11 cellular contexts compared by ENCODE assay signal in the genomic region with DNA sequence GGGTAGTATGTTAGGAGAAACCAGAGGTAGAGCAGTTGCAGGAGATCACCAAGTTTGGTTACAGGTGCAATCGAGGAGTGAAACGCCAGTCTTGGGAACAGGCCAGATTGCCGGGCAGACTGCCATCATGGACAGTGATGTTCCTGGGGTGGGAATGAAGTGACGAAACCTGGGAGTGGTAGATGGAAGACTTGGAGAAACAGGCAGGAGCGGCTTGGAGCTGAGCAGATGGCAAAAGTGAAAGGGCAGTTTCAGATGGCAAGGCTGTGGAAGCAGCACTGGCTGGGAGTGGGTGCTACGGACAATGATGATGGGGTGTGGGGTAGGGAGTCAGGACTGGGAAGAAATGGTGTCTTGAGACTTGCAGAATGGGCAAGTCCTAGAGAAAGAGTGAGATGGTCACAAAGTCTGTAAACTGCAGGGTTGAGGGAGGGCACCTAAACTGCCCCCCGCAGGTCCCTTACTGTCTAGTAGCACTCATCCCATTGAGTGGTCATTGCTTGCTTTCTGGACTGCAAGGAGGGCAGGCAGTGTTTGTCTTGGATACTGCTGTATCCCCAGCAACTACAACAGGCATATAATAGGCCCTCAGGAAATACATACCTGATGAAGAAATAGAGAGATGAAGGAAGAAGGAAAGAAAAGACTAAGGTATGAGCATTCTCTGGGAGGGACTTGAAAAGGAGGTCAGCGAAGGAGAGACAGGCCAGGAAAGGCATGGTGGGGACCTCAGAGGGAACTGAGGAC. TPM values are rescaled to one million over a fixed set of nuclear protein-coding genes. Genes with fewer than 3 reads are reported as not detected.
A peak's percentile ranks its signal among the peaks of the same experiment; 100 is the strongest.
DNase-seq lines count a peak whose midpoint lies in the region; ATAC-seq, FAIRE-seq and TF ChIP-seq lines count a peak whose summit lies in the region.
"Had no signal": no experiment of that assay in that cellular context is flagged by ENCODE, and none has a peak within 500 bp of the region (broad histone marks: within the 10 kb centered on the region; RNA-seq: fewer than 3 reads in every experiment).

No MANE protein-coding gene starts in this region.

- H3K27me3 Mint-ChIP-seq in activated naive CD8-positive, alpha-beta T cell = no peaks in the 10 kb centered on the region
- no peaks in the 10 kb centered on the region for H3K27me3 Mint-ChIP-seq in activated naive CD8-positive, alpha-beta T cell treated with anti-CD3 and anti-CD28 coated beads for 36 hours
- H3K27me3 Mint-ChIP-seq: stimulated activated naive CD8-positive, alpha-beta T cell treated with anti-CD3 and anti-CD28 coated beads, Interleukin-15, amount 100 ng/mL, for 72 hours had no signal

- peaks cover under 1% of the 10 kb centered on the region for H3K36me3 ChIP-seq in bronchial epithelial cell (ENCODE audit: control insufficient read depth, insufficient read depth, low read length)
- peaks cover 0 to 4% of the 10 kb centered on the region in 2 donors for H3K36me3 ChIP-seq in lung (ENCODE audit: control insufficient read depth in 2 of 2, insufficient read depth in 2 of 2, low read length in 2 of 2)
- H3K36me3 ChIP-seq in upper lobe of right lung = peaks cover 8% of the 10 kb centered on the region

- no peak for DNase-seq in activated naive CD8-positive, alpha-beta T cell treated with anti-CD3 and anti-CD28 coated beads for 36 hours
- DNase-seq in bronchial epithelial cell (ENCODE audit: low read depth) (peak; percentile 16), lung (ENCODE audit: low spot score) (peak; percentile 59), upper lobe of right lung (no peak), erythroblast (lab: John Stamatoyannopoulos, UW) (no peak)
- no peak for DNase-seq in stimulated activated CD4-positive, alpha-beta T cell treated with anti-CD3 and anti-CD28 coated beads, Interleukin-1b, Interleukin-23, amount 100 ng/mL, for 48 hours
- DNase-seq: activated naive CD4-positive, alpha-beta T cell; kidney glomerular epithelial cell; stimulated activated naive CD8-positive, alpha-beta T cell treated with anti-CD3 and anti-CD28 coated beads, Interleukin-15, amount 100 ng/mL, for 72 hours had no signal

- peak; percentile 44 for ATAC-seq in lung (ENCODE audit: insufficient read depth, low FRiP score)
- ATAC-seq in upper lobe of right lung = peak; percentile 32
- ATAC-seq in HG02840 (IDR thresholded peaks at IDR 0.05; ENCODE audit: low FRiP score, unreplicated experiment) = no peak

- peaks cover 9% of the 10 kb centered on the region for H3K4me1 Mint-ChIP-seq in activated naive CD8-positive, alpha-beta T cell (ENCODE audit: low read depth)
- no peaks in the 10 kb centered on the region for H3K4me1 Mint-ChIP-seq in activated naive CD8-positive, alpha-beta T cell treated with anti-CD3 and anti-CD28 coated beads for 36 hours
- H3K4me1 Mint-ChIP-seq: stimulated activated naive CD8-positive, alpha-beta T cell treated with anti-CD3 and anti-CD28 coated beads, Interleukin-15, amount 100 ng/mL, for 72 hours had no signal

- peaks cover 0 to 2% of the 10 kb centered on the region in 2 donors for H3K9me3 ChIP-seq in lung (ENCODE audit: control insufficient read depth in 2 of 2, insufficient read depth in 1 of 2, low read length in 1 of 2)
- H3K9me3 ChIP-seq in upper lobe of right lung = no peaks in the 10 kb centered on the region

- WGBS in lung, 2 donors = 61 to 81% methylated on average over 8 of the region's 8 CpGs

- H3K27me3 ChIP-seq in bronchial epithelial cell (ENCODE audit: control insufficient read depth, insufficient read depth, low read length) (peaks cover 2% of the 10 kb centered on the region), lung (ENCODE audit: control insufficient read depth, insufficient read depth) (no peaks in the 10 kb centered on the region), upper lobe of right lung (no peaks in the 10 kb centered on the region)

- TF ChIP-seq POLR2A in erythroblast (IDR thresholded peaks at IDR 0.05; ENCODE audit: low read length) = no peak

- H3K4me3 ChIP-seq in bronchial epithelial cell (ENCODE audit: low read depth, low read length) (no peak overlapping the region), lung (no peak overlapping the region), upper lobe of right lung (no peak overlapping the region)

- H3K9me3 Mint-ChIP-seq in activated naive CD8-positive, alpha-beta T cell (ENCODE audit: low read depth) = no peaks in the 10 kb centered on the region
- no peaks in the 10 kb centered on the region for H3K9me3 Mint-ChIP-seq in activated naive CD8-positive, alpha-beta T cell treated with anti-CD3 and anti-CD28 coated beads for 36 hours
- H3K9me3 Mint-ChIP-seq: stimulated activated naive CD8-positive, alpha-beta T cell treated with anti-CD3 and anti-CD28 coated beads, Interleukin-15, amount 100 ng/mL, for 72 hours had no signal

- no peak for TF ChIP-seq CTCF in bronchial epithelial cell (IDR thresholded peaks at IDR 0.05; ENCODE audit: insufficient read depth, low read length, severe bottlenecking)
- no peak for TF ChIP-seq CTCF in lung (IDR thresholded peaks at IDR 0.05; ENCODE audit: control extremely low read depth, extremely low read depth)
- no peak for TF ChIP-seq CTCF in upper lobe of right lung (IDR thresholded peaks at IDR 0.05)

- FAIRE-seq in bronchial epithelial cell (lab: Jason Lieb, UNC) = no peak

- H3K4me1 ChIP-seq in lung (ENCODE audit: control insufficient read depth in 2 of 2, insufficient read depth in 2 of 2, low read length in 2 of 2) (peaks cover 0 to 13% of the 10 kb centered on the region in 2 donors), upper lobe of right lung (peaks cover 8% of the 10 kb centered on the region)

- peak overlapping the region; percentile 7 for H3K27ac Mint-ChIP-seq in activated naive CD8-positive, alpha-beta T cell
- no peak overlapping the region for H3K27ac Mint-ChIP-seq in activated naive CD8-positive, alpha-beta T cell treated with anti-CD3 and anti-CD28 coated beads for 36 hours

- peak overlapping the region in 1 of 2 donors; percentile 59 for H3K27ac ChIP-seq in lung (ENCODE audit: low read depth in 1 of 2, low read length in 1 of 2)
- H3K27ac ChIP-seq in upper lobe of right lung = no peak overlapping the region

- intact Hi-C loops in upper lobe of right lung (cut with DNase I) = no loop called here

- no peak overlapping the region for H3K4me3 Mint-ChIP-seq in activated naive CD8-positive, alpha-beta T cell
- H3K4me3 Mint-ChIP-seq in activated naive CD8-positive, alpha-beta T cell treated with anti-CD3 and anti-CD28 coated beads for 36 hours = no peak overlapping the region
- H3K4me3 Mint-ChIP-seq: stimulated activated naive CD8-positive, alpha-beta T cell treated with anti-CD3 and anti-CD28 coated beads, Interleukin-15, amount 100 ng/mL, for 72 hours had no signal

- H3K36me3 Mint-ChIP-seq in activated naive CD8-positive, alpha-beta T cell = no peaks in the 10 kb centered on the region
- H3K36me3 Mint-ChIP-seq in activated naive CD8-positive, alpha-beta T cell treated with anti-CD3 and anti-CD28 coated beads for 36 hours = peaks cover 5% of the 10 kb centered on the region

RNA-seq across cellular contexts. Expression of gene ULK2, which starts 29.5 kb away (rescaled TPM):
- total RNA-seq in activated naive CD8-positive, alpha-beta T cell treated with anti-CD3 and anti-CD28 coated beads for 36 hours = 1 to 10 TPM; 4.9 to 5.8 TPM
- total RNA-seq in bronchial epithelial cell = 14.7 and 24.5 TPM in 2 replicates
- total RNA-seq in lung = 10 to 100 TPM; 22.7 to 61.4 TPM
- 10 to 100 TPM in 1 of 2 donors, 1 to 10 TPM in 1; 5.8 to 10.3 TPM for polyA plus RNA-seq in lung
- total RNA-seq in upper lobe of right lung = 30.8 TPM

Comparison
In these comparisons a context has a peak if more than half of its experiments do, and no peak if none do; other contexts are left out.
1. DNase-seq: peak in bronchial epithelial cell (single experiment) and lung (single experiment); none in activated naive CD8-positive, alpha-beta T cell treated with anti-CD3 and anti-CD28 coated beads for 36 hours (single experiment), upper lobe of right lung (single experiment), stimulated activated CD4-positive, alpha-beta T cell treated with anti-CD3 and anti-CD28 coated beads, Interleukin-1b, Interleukin-23, amount 100 ng/mL, for 48 hours (single experiment) and erythroblast (0 of 2).